In genomic region chr13:41211062-41211461, GRCh38 we compare ENCODE assay signal across 7 cellular contexts.
"Had no signal": no experiment of that assay in that cellular context is flagged by ENCODE, and none has a peak within 500 bp of the region (broad histone marks: within the 10 kb centered on the region; RNA-seq: fewer than 3 reads in every experiment).

No MANE protein-coding gene starts in this region.

- H3K27ac ChIP-seq: HL-60 had no signal

- H3K4me3 Mint-ChIP-seq: IgD-negative memory B cell had no signal

- H3K27me3 Mint-ChIP-seq: IgD-negative memory B cell had no signal

- ATAC-seq: HepG2 had no signal

- H3K27ac Mint-ChIP-seq: IgD-negative memory B cell had no signal

- FAIRE-seq: HepG2, HTR-8/SVneo had no signal

- DNase-seq: IMR-90, KBM-7, KG1 had no signal
